Comparison of ENCODE assay signal across 8 cellular contexts in genomic region chr4:15469402-15470148, GRCh38. TPM values are rescaled to one million over a fixed set of nuclear protein-coding genes. Genes with fewer than 3 reads are reported as not detected.
DNase-seq lines count a peak whose midpoint lies in the region; ATAC-seq and TF ChIP-seq lines count a peak whose summit lies in the region.

CC2D2A (plus strand) TSS chr4:15469882; CDS start chr4:15475933, 6,051 bp downstream.

- H3K36me3 ChIP-seq in HUES6 (ENCODE audit: control insufficient read depth, insufficient read depth, low read length) (no peaks in the 10 kb centered on the region), iPS DF 6.9 (ENCODE audit: control insufficient read depth, insufficient read depth, low read length) (no peaks in the 10 kb centered on the region)

- ATAC-seq in GM21390 (IDR thresholded peaks at IDR 0.05; ENCODE audit: unreplicated experiment) (no peak), HG03342 (IDR thresholded peaks at IDR 0.05; ENCODE audit: unreplicated experiment) (no peak)

- H3K27ac ChIP-seq in HUES6 (ENCODE audit: low read depth, low read length) (no peak within 1 kb of the TSS), iPS DF 6.9 (ENCODE audit: low read length) (no peak within 1 kb of the TSS)

- no peaks in the 10 kb centered on the region for H3K27me3 ChIP-seq in HUES6 (ENCODE audit: control insufficient read depth, insufficient read depth, low read length)
- no peaks in the 10 kb centered on the region for H3K27me3 ChIP-seq in iPS DF 6.9 (ENCODE audit: control insufficient read depth, insufficient read depth, low read length)

- in situ Hi-C loops in astrocyte of the spinal cord (cut with HindIII; ENCODE audit: low sequenced_read_pairs), result no loop called here

- H3K4me1 ChIP-seq in HUES6 (ENCODE audit: control insufficient read depth, insufficient read depth, low read length) (peaks cover 32% of the 10 kb centered on the region), iPS DF 6.9 (ENCODE audit: control insufficient read depth, insufficient read depth, low read length) (peaks cover 1% of the 10 kb centered on the region; the same call in 1 of the 2 replicates)

- H3K9ac ChIP-seq in HUES6 (ENCODE audit: low read length), result peak within 1 kb of the TSS; percentile 3

- WGBS in iPS DF 6.9 (ENCODE audit: insufficient coverage, insufficient read length), result no CpG with 5 or more reads among the region's 15 CpGs

- TF ChIP-seq CTCF in AG10803 (conservative IDR thresholded peaks at IDR 0.05; ENCODE audit: low read length) (no peak), astrocyte of the spinal cord (IDR thresholded peaks at IDR 0.05; ENCODE audit: low read depth, low read length) (no peak)

- H3K9me3 ChIP-seq in HUES6 (ENCODE audit: control insufficient read depth, insufficient read depth, low read depth, low read length) (no peaks in the 10 kb centered on the region), iPS DF 6.9 (ENCODE audit: control insufficient read depth, insufficient read depth, low read length) (no peaks in the 10 kb centered on the region)

- H3K4me3 ChIP-seq in AG10803 (ENCODE audit: low read length) (peak within 1 kb of the TSS; percentile 60), HUES6 (ENCODE audit: low read depth, low read length) (peak within 1 kb of the TSS; percentile 51), astrocyte of the spinal cord (ENCODE audit: low read depth, low read length) (peak within 1 kb of the TSS; percentile 65), iPS DF 6.9 (ENCODE audit: low read length) (peak within 1 kb of the TSS; percentile 19; the same call in 1 of the 2 replicates)

- peak; percentile 49 for DNase-seq in AG10803 (ENCODE audit: low read depth)
- DNase-seq in astrocyte of the spinal cord (ENCODE audit: low read depth, low spot score), result peak; percentile 78
- DNase-seq in iPS DF 6.9 (ENCODE audit: low read depth, low spot score), result no peak
- no peak for DNase-seq in pulmonary artery endothelial cell (ENCODE audit: low read depth, low spot score)
- no peak for DNase-seq in SW480 (ENCODE audit: low spot score)

RNA-seq across cellular contexts. Expression of gene CC2D2A, which starts in this region (rescaled TPM):
- 12.3 and 13.2 TPM in 2 replicates for total RNA-seq in pulmonary artery endothelial cell

Comparison
In these comparisons a context has a peak if more than half of its experiments do, and no peak if none do; other contexts are left out.
1. DNase-seq: peak in AG10803 (single experiment) and astrocyte of the spinal cord (single experiment); none in iPS DF 6.9 (single experiment), pulmonary artery endothelial cell (single experiment) and SW480 (single experiment).
2. Peak in every context shown above with its lines, with median percentiles within 50 percentile points of each other: H3K4me3 ChIP-seq.